Comparison of ENCODE assay signal across 8 cellular contexts in genomic region chr1:50424045-50424939, GRCh38. TPM values are rescaled to one million over a fixed set of nuclear protein-coding genes. Genes with fewer than 3 reads are reported as not detected.
DNase-seq lines count a peak whose midpoint lies in the region; ATAC-seq, FAIRE-seq and TF ChIP-seq lines count a peak whose summit lies in the region.

No MANE protein-coding gene starts in this region.

- dilution Hi-C loops in keratinocyte (cut with MboI; ENCODE audit: extremely low pct_ligation_motif_present, low sequenced_read_pairs) = no loop called here

- H3K36me3 ChIP-seq in left ventricle myocardium inferior = no peaks in the 10 kb centered on the region
- H3K36me3 ChIP-seq in keratinocyte (ENCODE audit: control insufficient read depth in 2 of 2, extremely low read depth in 1 of 2, insufficient read depth in 2 of 2, low read length in 2 of 2) = no peaks in the 10 kb centered on the region
- H3K36me3 ChIP-seq in upper lobe of right lung = no peaks in the 10 kb centered on the region

- no peaks in the 10 kb centered on the region for H3K9me3 Mint-ChIP-seq in T-cell

- peak overlapping the region; percentile 76 to 83 (median 83) for H3K4me3 Mint-ChIP-seq in T-cell

- H3K36me3 Mint-ChIP-seq in T-cell = no peaks in the 10 kb centered on the region

- H3K27me3 ChIP-seq in left ventricle myocardium inferior (ENCODE audit: low read depth) (peaks cover 100% of the 10 kb centered on the region), keratinocyte (ENCODE audit: control insufficient read depth, extremely low read depth, insufficient read depth, low read length) (peaks cover 100% of the 10 kb centered on the region), upper lobe of right lung (peaks cover 100% of the 10 kb centered on the region)

- peaks cover 72 to 81% of the 10 kb centered on the region in 2 donors for H3K27me3 Mint-ChIP-seq in T-cell

- no peak overlapping the region for H3K27ac ChIP-seq in left ventricle myocardium inferior (replicated peaks)
- no peak overlapping the region for H3K27ac ChIP-seq in keratinocyte (ENCODE audit: control insufficient read depth, insufficient read depth, low read length)
- no peak overlapping the region for H3K27ac ChIP-seq in upper lobe of right lung

- no peak overlapping the region for H2AFZ ChIP-seq in keratinocyte (ENCODE audit: control insufficient read depth, low read length)

- intact Hi-C loops in left ventricle myocardium inferior (cut with micrococcal nuclease) = no loop called here
- intact Hi-C loops in left cardiac atrium (cut with DNase I) = no loop called here
- intact Hi-C loops in upper lobe of right lung (cut with DNase I) = no loop called here

- DNase-seq in left ventricle myocardium inferior (no peak), left cardiac atrium (no peak), T-cell (no peak), keratinocyte (ENCODE audit: low read depth, low spot score) (no peak), upper lobe of right lung (no peak), OCI-M2 (lab: John Stamatoyannopoulos, UW; ENCODE audit: unreplicated experiment) (no peak), cortex of kidney (lab: John Stamatoyannopoulos, UW) (no peak), kidney glomerular epithelial cell (lab: John Stamatoyannopoulos, UW) (no peak)

- no peaks in the 10 kb centered on the region for H3K9me3 ChIP-seq in left ventricle myocardium inferior (replicated peaks)
- no peaks in the 10 kb centered on the region for H3K9me3 ChIP-seq in keratinocyte (ENCODE audit: control insufficient read depth, low read depth, low read length)
- H3K9me3 ChIP-seq in upper lobe of right lung = no peaks in the 10 kb centered on the region

- H3K4me3 ChIP-seq in left ventricle myocardium inferior (peak overlapping the region; percentile 56), keratinocyte (ENCODE audit: control insufficient read depth in 2 of 3, extremely low read depth in 1 of 3, insufficient read depth in 2 of 3, low read depth in 1 of 3, low read length in 3 of 3) (peak overlapping the region in 1 of 3 experiments; percentile 11), upper lobe of right lung (peak overlapping the region; percentile 39)

- ATAC-seq in left cardiac atrium (no peak), T-cell (replicated peaks in 1 of 4) (peak in 1 of 4 experiments; percentile 44), upper lobe of right lung (no peak)

- no peak for FAIRE-seq in keratinocyte (lab: Jason Lieb, UNC)

- H3K27ac Mint-ChIP-seq in T-cell = peak overlapping the region in 1 of 2 donors; percentile 48

- no peaks in the 10 kb centered on the region for H3K9me1 ChIP-seq in keratinocyte (ENCODE audit: control insufficient read depth, extremely low read depth, insufficient read depth, low read length)

- no peak overlapping the region for H3K9ac ChIP-seq in keratinocyte (ENCODE audit: control insufficient read depth, extremely low read depth, insufficient read depth, low read length)

- POLR2A ChIA-PET in T-cell (lab: Charles Lee) = no interaction called here

- no peaks in the 10 kb centered on the region for H3K79me2 ChIP-seq in keratinocyte (ENCODE audit: control insufficient read depth, insufficient read depth, low read length)

- TF ChIP-seq CTCF in left ventricle myocardium inferior (IDR thresholded peaks at IDR 0.05; ENCODE audit: borderline replicate concordance) (no peak), keratinocyte (optimal IDR thresholded peaks at IDR 0.05 in 1 of 3, IDR thresholded peaks at IDR 0.05 in 1 of 3, conservative IDR thresholded peaks at IDR 0.05 in 1 of 3; ENCODE audit: extremely low read depth in 1 of 3, insufficient read depth in 2 of 3, low read length in 3 of 3) (no peak), upper lobe of right lung (IDR thresholded peaks at IDR 0.05) (no peak)

- peaks cover 10% of the 10 kb centered on the region for H4K20me1 ChIP-seq in keratinocyte (ENCODE audit: control insufficient read depth, extremely low read depth, insufficient read depth, low read length)

- peaks cover 52 to 66% (median 64%) of the 10 kb centered on the region in 3 donors for H3K4me1 Mint-ChIP-seq in T-cell

- H3K4me1 ChIP-seq in left ventricle myocardium inferior (peaks cover 66% of the 10 kb centered on the region), keratinocyte (ENCODE audit: control insufficient read depth, extremely low read depth, insufficient read depth, low read length) (no peaks in the 10 kb centered on the region), upper lobe of right lung (peaks cover 41% of the 10 kb centered on the region)

- peak overlapping the region; percentile 35 for H3K4me2 ChIP-seq in keratinocyte (ENCODE audit: control insufficient read depth, extremely low read depth, insufficient read depth, low read depth, low read length)

- CTCF ChIA-PET in T-cell (lab: Charles Lee) = interaction anchor here in 1 of 2 donors (0.6 kb wide), 1 partner anchor 62 kb away, joined by 3 read pairs; no protein-coding TSS in a partner anchor

RNA-seq across cellular contexts. Expression of gene DMRTA2, which starts 1.0 kb away (rescaled TPM):
- not detected for total RNA-seq in left ventricle myocardium inferior
- total RNA-seq in left cardiac atrium = not detected
- total RNA-seq in T-cell = not detected
- polyA plus RNA-seq in keratinocyte = 0.01 TPM in 1 of 3 replicates, not detected in the others
- polyA plus RNA-seq in keratinocyte (2011; ENCODE audit: low read depth) = not detected
- not detected in 2 replicates for polyA plus RNA-seq in keratinocyte (2011; cell fraction: cytosol; rRNA removed)
- not detected in 2 replicates for polyA plus RNA-seq in keratinocyte (2011; cell fraction: nucleus; rRNA removed)
- not detected in 2 replicates for polyA plus RNA-seq in keratinocyte (2012; ENCODE audit: low replicate concordance)
- not detected in 3 replicates for polyA minus RNA-seq in keratinocyte
- polyA minus RNA-seq in keratinocyte (2011; cell fraction: cytosol; rRNA and poly(A)+ RNA removed) = not detected
- not detected in 2 replicates for polyA minus RNA-seq in keratinocyte (2011; cell fraction: nucleus; rRNA and poly(A)+ RNA removed)
- total RNA-seq in upper lobe of right lung = not detected
